ENCODE assay signal across 21 cellular contexts in genomic region chr14:103132381-103133212, GRCh38. TPM values are rescaled to one million over a fixed set of nuclear protein-coding genes. Genes with fewer than 3 reads are reported as not detected.
DNase-seq lines count a peak whose midpoint lies in the region; ATAC-seq, FAIRE-seq and TF ChIP-seq lines count a peak whose summit lies in the region.
"Had no signal": no experiment of that assay in that cellular context is flagged by ENCODE, and none has a peak within 500 bp of the region (broad histone marks: within the 10 kb centered on the region; RNA-seq: fewer than 3 reads in every experiment).

No MANE protein-coding gene starts in this region.

- POLR2A ChIA-PET in A549 (lab: Yijun Ruan, JAX) = no interaction called here
- POLR2A ChIA-PET in H1 (lab: Charles Lee; ENCODE audit: partially characterized antibody) = no interaction called here

- H3K9ac ChIP-seq in H1 (replicated peaks in 1 of 4; ENCODE audit: extremely low read depth in 1 of 4, low read depth in 3 of 4, low read length in 3 of 4) = no peak overlapping the region

- FAIRE-seq in A549 (lab: Jason Lieb, UNC) = peak; percentile 72
- FAIRE-seq in H1 (lab: Jason Lieb, UNC) = peak; percentile 36
- FAIRE-seq: GM18507 had no signal

- 85% methylated on average over 35 of the region's 39 CpGs for WGBS in A549 (ENCODE audit: missing lambda C conversion rate)
- 87% methylated on average over 37 of the region's 39 CpGs; no CpG with 5 or more reads in 1 of the 2 experiments for WGBS in H1 (ENCODE audit: extremely low coverage in 1 of 2, insufficient coverage in 1 of 2, insufficient read length in 1 of 2, insufficient replicate concordance in 2 of 2, low coverage in 1 of 2, low lambda C conversion rate in 2 of 2, missing lambda C conversion rate in 1 of 2), 2 experiments

- H3K9me3 Mint-ChIP-seq in nephron = no peaks in the 10 kb centered on the region
- H3K9me3 Mint-ChIP-seq: CD4-positive, alpha-beta T cell; central memory CD8-positive, alpha-beta T cell; IgD-negative memory B cell; stimulated activated naive CD8-positive, alpha-beta T cell treated with anti-CD3 and anti-CD28 coated beads, Interleukin-15, amount 100 ng/mL, for 72 hours had no signal

- H3K79me1 ChIP-seq in H1 (ENCODE audit: low read depth, low read length) = no peaks in the 10 kb centered on the region

- TF ChIP-seq CTCF in A549 (IDR thresholded peaks at IDR 0.05) (no peak), H1 (IDR thresholded peaks at IDR 0.05; ENCODE audit: control extremely low read depth in 1 of 3, insufficient read depth in 1 of 3, low read depth in 1 of 3, low read length in 3 of 3) (no peak), nephron (IDR thresholded peaks at IDR 0.05; ENCODE audit: unreplicated experiment in 3 of 3) (no peak)

- peaks cover 5% of the 10 kb centered on the region; the same call in 1 of the 2 replicates for H3K23me2 ChIP-seq in H1 (ENCODE audit: low read depth, low read length)

- H4K91ac ChIP-seq in H1 (replicated peaks; ENCODE audit: insufficient read length, low read length) = no peak overlapping the region

- TF ChIP-seq RAD21 in A549 (conservative IDR thresholded peaks at IDR 0.05 in 1 of 2, IDR thresholded peaks at IDR 0.05 in 1 of 2) (no peak), H1 (IDR thresholded peaks at IDR 0.05 in 1 of 2, conservative IDR thresholded peaks at IDR 0.05 in 1 of 2; ENCODE audit: low read depth in 2 of 2, low read length in 2 of 2) (no peak)

- no peak overlapping the region; the same call in 1 of the 2 replicates for H4K8ac ChIP-seq in H1 (ENCODE audit: extremely low read depth, insufficient read depth, low read length)

- H3K4me1 ChIP-seq in A549 = peaks cover 73% of the 10 kb centered on the region
- peaks cover 0 to 4% (median 1%) of the 10 kb centered on the region in 4 experiments; a peak in 4 of 7 replicates for H3K4me1 ChIP-seq in H1 (replicated peaks in 1 of 4; ENCODE audit: control insufficient read depth in 3 of 4, insufficient read depth in 4 of 4, low read length in 3 of 4)

- no peak overlapping the region for H3K56ac ChIP-seq in H1 (replicated peaks; ENCODE audit: insufficient read length, low read depth, low read length)

- H2BK120ac ChIP-seq in H1 (replicated peaks; ENCODE audit: low read depth, low read length) = no peak overlapping the region

- H2BK20ac ChIP-seq in H1 (ENCODE audit: low read length) = no peak overlapping the region

- DNase-seq in A549 (ENCODE audit: low read depth in 1 of 2, low spot score in 1 of 2) (no peak), NCI-H345 treated with DMSO at 0.1 percent for 48 hours (lab: John Stamatoyannopoulos, UW; ENCODE audit: unreplicated experiment) (peak; percentile 21), H1 (ENCODE audit: low read depth in 1 of 2, low spot score in 2 of 2) (no peak), SKM-1 treated with dmso at 0.1 percent for 144 hours (lab: John Stamatoyannopoulos, UW; ENCODE audit: unreplicated experiment) (no peak), mesenteric fat pad (ENCODE audit: low spot score) (no peak)
- DNase-seq: activated CD4-positive, alpha-beta T cell treated with anti-CD3 and anti-CD28 coated beads for 4 hours; activated naive CD4-positive, alpha-beta T cell treated with anti-CD3 and anti-CD28 coated beads, Interleukin-2, amount 50 U/mL, for 16 hours; CD4-positive, alpha-beta T cell; effector memory CD4-positive, alpha-beta T cell; hypothalamus; left colon; MV-4-11; NCI-H2081 treated with DMSO at 0.1 percent for 48 hours; stimulated activated naive CD8-positive, alpha-beta T cell treated with anti-CD3 and anti-CD28 coated beads, Interleukin-15, amount 100 ng/mL, for 72 hours had no signal

- peaks cover 41% of the 10 kb centered on the region for H3K4me1 Mint-ChIP-seq in nephron
- H3K4me1 Mint-ChIP-seq: central memory CD8-positive, alpha-beta T cell; stimulated activated naive CD8-positive, alpha-beta T cell treated with anti-CD3 and anti-CD28 coated beads, Interleukin-15, amount 100 ng/mL, for 72 hours had no signal

- peak overlapping the region; percentile 37 to 55 (median 45) for H3K27ac Mint-ChIP-seq in nephron
- H3K27ac Mint-ChIP-seq: CD4-positive, alpha-beta T cell; IgD-negative memory B cell; stimulated activated naive CD8-positive, alpha-beta T cell treated with anti-CD3 and anti-CD28 coated beads, Interleukin-15, amount 100 ng/mL, for 72 hours had no signal

- TF ChIP-seq EP300 in A549 (IDR thresholded peaks at IDR 0.05) (no peak), H1 (IDR thresholded peaks at IDR 0.05; ENCODE audit: borderline replicate concordance in 1 of 2, low read depth in 2 of 2, low read length in 2 of 2) (no peak)

- H3K27me3 ChIP-seq in H1 (replicated peaks in 1 of 4; ENCODE audit: control insufficient read depth in 3 of 4, extremely low read depth in 1 of 4, insufficient read depth in 3 of 4, low read length in 3 of 4) = peaks cover 0 to 9% (median 5%) of the 10 kb centered on the region in 4 experiments; a peak in 6 of 7 replicates

- no peaks in the 10 kb centered on the region for H3K79me2 ChIP-seq in H1 (ENCODE audit: control insufficient read depth in 1 of 2, insufficient read depth in 2 of 2, low read length in 2 of 2)

- no peak overlapping the region for H3K4ac ChIP-seq in H1 (replicated peaks; ENCODE audit: insufficient read length, low read depth, low read length)

- H3K18ac ChIP-seq in H1 (ENCODE audit: extremely low read depth, low read length) = no peak overlapping the region

- H3K23ac ChIP-seq in H1 (ENCODE audit: insufficient read length) = no peak overlapping the region

- H3K27me3 Mint-ChIP-seq in nephron (ENCODE audit: low read depth) = peaks cover 18% of the 10 kb centered on the region

- no peak overlapping the region for H2BK12ac ChIP-seq in H1 (ENCODE audit: low read depth, low read length)

- H3K36me3 ChIP-seq in H1 (ENCODE audit: control insufficient read depth in 2 of 4, insufficient read depth in 4 of 4, low read length in 3 of 4) = peaks cover 3 to 14% (median 7%) of the 10 kb centered on the region in 4 experiments; a peak in 6 of 8 replicates

- peak overlapping the region in 1 of 3 experiments; percentile 23 for H3K4me3 Mint-ChIP-seq in nephron
- H3K4me3 Mint-ChIP-seq: CD4-positive, alpha-beta T cell; central memory CD8-positive, alpha-beta T cell; IgD-negative memory B cell; stimulated activated naive CD8-positive, alpha-beta T cell treated with anti-CD3 and anti-CD28 coated beads, Interleukin-15, amount 100 ng/mL, for 72 hours had no signal

- peaks cover 0 to 11% of the 10 kb centered on the region in 2 experiments for H4K20me1 ChIP-seq in H1 (replicated peaks in 1 of 2; ENCODE audit: control insufficient read depth in 1 of 2, insufficient read depth in 2 of 2, low read length in 2 of 2)

- no peak overlapping the region for H2AFZ ChIP-seq in H1 (ENCODE audit: low read length)

- TF ChIP-seq POLR2A in A549 (IDR thresholded peaks at IDR 0.05; ENCODE audit: low read length) (no peak), H1 (IDR thresholded peaks at IDR 0.05; ENCODE audit: control extremely low read depth in 1 of 2, low read depth in 2 of 2, low read length in 2 of 2) (no peak)

- H2BK5ac ChIP-seq in H1 (ENCODE audit: low read depth, low read length) = peak overlapping the region; percentile 55; the same call in 1 of the 2 replicates

- H3K27ac ChIP-seq in A549 = peak overlapping the region in 1 of 2 experiments; percentile 3; a peak in 2 of 6 replicates
- 0 out of 2 replicates have a peak overlapping the region, but pooled peaks have one; percentile 38 for H3K27ac ChIP-seq in H1 (ENCODE audit: low read depth, low read length)

- H3K9me3 ChIP-seq in A549 (no peaks in the 10 kb centered on the region), H1 (ENCODE audit: insufficient read depth in 2 of 2, low read depth in 1 of 2, low read length in 1 of 2) (no peaks in the 10 kb centered on the region)

- no peak overlapping the region for H3K14ac ChIP-seq in H1 (ENCODE audit: insufficient read length)

- H2BK15ac ChIP-seq in H1 (ENCODE audit: low read length) = no peak overlapping the region

- CTCF ChIA-PET in A549 (lab: Yijun Ruan, JAX) (interaction anchor here (0.6 to 24.1 kb wide), 3 partner anchors 7 to 318 kb away, joined by 3 to 544 read pairs (median 43); partner anchors contain the start of gene TNFAIP2), H1 (lab: Charles Lee; ENCODE audit: partially characterized antibody) (interaction anchor here (1.1 to 18.4 kb wide), 5 partner anchors 8 to 160 kb away, joined by 4 to 276 read pairs (median 15); partner anchors contain the start of gene TNFAIP2)

- H3K4me3 ChIP-seq in A549 = no peak overlapping the region
- no peak overlapping the region for H3K4me3 ChIP-seq in H1 (ENCODE audit: extremely low read depth in 1 of 4, insufficient read depth in 2 of 4, low read depth in 3 of 4, low read length in 4 of 4)

- ATAC-seq in A549 (no peak), GM19467 (IDR thresholded peaks at IDR 0.05; ENCODE audit: unreplicated experiment) (no peak), GM19452 (IDR thresholded peaks at IDR 0.05; ENCODE audit: unreplicated experiment) (no peak)
- ATAC-seq: left colon; stimulated activated naive CD8-positive, alpha-beta T cell treated with anti-CD3 and anti-CD28 coated beads, Interleukin-15, amount 100 ng/mL, for 72 hours had no signal

- peaks cover 13% of the 10 kb centered on the region for H3K36me3 Mint-ChIP-seq in nephron (ENCODE audit: low read depth)
- H3K36me3 Mint-ChIP-seq: IgD-negative memory B cell had no signal

- no peak overlapping the region for H4K5ac ChIP-seq in H1 (ENCODE audit: insufficient read length, low read depth, low read length)

- peak overlapping the region; percentile 54; the same call in 1 of the 2 replicates for H2AK5ac ChIP-seq in H1 (ENCODE audit: low read depth, low read length)

- H3K4me2 ChIP-seq in A549 (no peak overlapping the region), H1 (ENCODE audit: insufficient read depth in 1 of 2, low read depth in 2 of 2, low read length in 2 of 2) (no peak overlapping the region)

RNA-seq across cellular contexts. Expression of gene TNFAIP2, which starts 9.3 kb away (rescaled TPM):
- polyA plus RNA-seq in A549 (2011; rRNA removed) = 222 and 249 TPM in 2 replicates
- polyA plus RNA-seq in A549 (2012; cell fraction: cytosol; rRNA removed) = 330 and 432 TPM in 2 replicates
- polyA plus RNA-seq in A549 (2012; cell fraction: nucleus; rRNA removed) = 944 and 1,061 TPM in 2 replicates
- polyA plus RNA-seq in A549 (2017; fragmentation: RNase III; extraction: RNeasy Plus Mini Kit Qiagen cat#74134 plus additional on column Dnase treatment) = 254 to 344 TPM (median 332 TPM) in 3 replicates
- polyA minus RNA-seq in A549 (2011; rRNA and poly(A)+ RNA removed) = 229 and 304 TPM in 2 replicates
- 28.3 and 33.3 TPM in 2 replicates for total RNA-seq in H1 (2021; fragmentation: NEBNext Ultra II Directional; extraction: Animal tissue kit (Norgen Biotek cat#: 25700))
- 34.5 and 37.6 TPM in 2 replicates for polyA plus RNA-seq in H1 (2011; rRNA removed)
- polyA plus RNA-seq in H1 (2011; cell fraction: cytosol; rRNA removed) = 24.9 TPM
- 145 TPM for polyA plus RNA-seq in H1 (2011; cell fraction: nucleus; rRNA removed)
- polyA plus RNA-seq in H1 (2012, experiment 1 of 2) = 23.2 to 37.9 TPM (median 33.7 TPM) in 4 replicates
- 38.1 TPM for polyA plus RNA-seq in H1 (2012, experiment 2 of 2)
- 22.4 TPM for polyA plus RNA-seq in H1 (2013, experiment 1 of 2)
- polyA plus RNA-seq in H1 (2013, experiment 2 of 2) = 21.9 TPM
- 14.2 and 16.0 TPM in 2 replicates for polyA minus RNA-seq in H1 (2011; rRNA and poly(A)+ RNA removed)
- polyA minus RNA-seq in H1 (2011; cell fraction: cytosol; rRNA and poly(A)+ RNA removed) = 19.6 TPM
- 16.3 TPM for polyA minus RNA-seq in H1 (2011; cell fraction: nucleus; rRNA and poly(A)+ RNA removed)
- total RNA-seq in mesenteric fat pad = 211 TPM
- polyA plus RNA-seq: IgD-negative memory B cell had no signal

RNA-seq across cellular contexts. Expression of gene EXOC3L4, which starts 38.1 kb away (rescaled TPM):
- polyA plus RNA-seq in A549 (2011; rRNA removed) (0.94 and 1.5 TPM in 2 replicates), A549 (2017; fragmentation: RNase III; extraction: RNeasy Plus Mini Kit Qiagen cat#74134 plus additional on column Dnase treatment) (4.3 to 4.9 TPM (median 4.7 TPM) in 3 replicates), H1 (2011; rRNA removed) (0.24 and 0.57 TPM in 2 replicates)
- polyA plus RNA-seq in A549 (2012; cell fraction: cytosol; rRNA removed) = 4.3 and 7.2 TPM in 2 replicates
- polyA plus RNA-seq in A549 (2012; cell fraction: nucleus; rRNA removed) = 15.2 and 17.0 TPM in 2 replicates
- polyA minus RNA-seq in A549 (2011; rRNA and poly(A)+ RNA removed) = 1.2 and 2.7 TPM in 2 replicates
- total RNA-seq in H1 (2021; fragmentation: NEBNext Ultra II Directional; extraction: Animal tissue kit (Norgen Biotek cat#: 25700)) = 0.45 TPM in 1 of 2 replicates, not detected in the other
- 0.72 TPM for polyA plus RNA-seq in H1 (2011; cell fraction: cytosol; rRNA removed)
- polyA plus RNA-seq in H1 (2011; cell fraction: nucleus; rRNA removed) = 1.8 TPM
- 0.53 to 0.60 TPM in 2 of 4 replicates, not detected in the others for polyA plus RNA-seq in H1 (2012, experiment 1 of 2)
- 0.47 TPM for polyA plus RNA-seq in H1 (2012, experiment 2 of 2)
- 0.20 TPM for polyA plus RNA-seq in H1 (2013, experiment 1 of 2)
- polyA plus RNA-seq in H1 (2013, experiment 2 of 2) = 0.13 TPM
- polyA minus RNA-seq in H1 (2011; rRNA and poly(A)+ RNA removed) = 0.13 TPM in 1 of 2 replicates, not detected in the other
- polyA minus RNA-seq in H1 (2011; cell fraction: cytosol; rRNA and poly(A)+ RNA removed) = not detected
- 0.60 TPM for polyA minus RNA-seq in H1 (2011; cell fraction: nucleus; rRNA and poly(A)+ RNA removed)
- 2.0 TPM for total RNA-seq in mesenteric fat pad
- total RNA-seq: CD4-positive, alpha-beta T cell; pulmonary artery endothelial cell had no signal
- polyA plus RNA-seq: IgD-negative memory B cell had no signal

RNA-seq across cellular contexts. Expression of gene LBHD2, which starts 48.6 kb away (rescaled TPM):
- polyA plus RNA-seq in A549 (2011; rRNA removed) (not detected in 2 replicates), A549 (2017; fragmentation: RNase III; extraction: RNeasy Plus Mini Kit Qiagen cat#74134 plus additional on column Dnase treatment) (not detected in 3 replicates), H1 (2011; rRNA removed) (0.16 TPM in 1 of 2 replicates, not detected in the other)
- polyA plus RNA-seq in A549 (2012; cell fraction: cytosol; rRNA removed) = 0.06 and 0.08 TPM in 2 replicates
- not detected in 2 replicates for polyA plus RNA-seq in A549 (2012; cell fraction: nucleus; rRNA removed)
- polyA minus RNA-seq in A549 (2011; rRNA and poly(A)+ RNA removed) = not detected in 2 replicates
- not detected in 2 replicates for total RNA-seq in H1 (2021; fragmentation: NEBNext Ultra II Directional; extraction: Animal tissue kit (Norgen Biotek cat#: 25700))
- polyA plus RNA-seq in H1 (2011; cell fraction: cytosol; rRNA removed) = not detected
- not detected for polyA plus RNA-seq in H1 (2011; cell fraction: nucleus; rRNA removed)
- not detected in 4 replicates for polyA plus RNA-seq in H1 (2012, experiment 1 of 2)
- polyA plus RNA-seq in H1 (2012, experiment 2 of 2) = not detected
- not detected for polyA plus RNA-seq in H1 (2013, experiment 1 of 2)
- polyA plus RNA-seq in H1 (2013, experiment 2 of 2) = not detected
- not detected in 2 replicates for polyA minus RNA-seq in H1 (2011; rRNA and poly(A)+ RNA removed)
- not detected for polyA minus RNA-seq in H1 (2011; cell fraction: cytosol; rRNA and poly(A)+ RNA removed)
- not detected for polyA minus RNA-seq in H1 (2011; cell fraction: nucleus; rRNA and poly(A)+ RNA removed)
- total RNA-seq in mesenteric fat pad = 3.1 TPM
- total RNA-seq: CD4-positive, alpha-beta T cell; left colon; pulmonary artery endothelial cell had no signal
- polyA plus RNA-seq: IgD-negative memory B cell had no signal
